In the genomic region with DNA sequence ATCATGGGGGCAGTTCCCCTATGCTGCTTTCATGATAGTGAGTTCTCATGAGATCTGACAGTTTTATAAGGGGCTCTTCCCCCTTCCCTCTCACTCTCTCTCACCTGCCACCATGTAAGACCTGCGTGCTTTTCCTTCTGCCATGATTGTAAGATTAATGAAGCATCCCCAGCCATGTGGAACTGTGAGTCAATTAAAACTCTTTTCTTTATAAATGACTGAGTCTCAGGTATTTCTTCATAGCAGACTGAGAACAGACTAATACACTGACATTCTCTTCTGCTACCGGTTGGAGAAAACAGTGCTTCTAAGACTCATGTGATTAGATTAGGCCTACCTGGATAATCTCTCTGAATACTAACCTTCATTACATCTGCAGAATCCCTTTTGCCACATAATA, we compare ENCODE assay signal across 24 cellular contexts. TPM values are rescaled to one million over a fixed set of nuclear protein-coding genes. Genes with fewer than 3 reads are reported as not detected.
"Had no signal": no experiment of that assay in that cellular context is flagged by ENCODE, and none has a peak within 500 bp of the region (broad histone marks: within the 10 kb centered on the region; RNA-seq: fewer than 3 reads in every experiment).

No MANE protein-coding gene starts in this region.

- H3K27me3 Mint-ChIP-seq: IgD-negative memory B cell had no signal

- FAIRE-seq: HTR-8/SVneo, RCC 7860 had no signal

- H3K27ac Mint-ChIP-seq: IgD-negative memory B cell had no signal

- H3K27me3 ChIP-seq: SJSA1 had no signal

- H3K4me1 Mint-ChIP-seq: IgD-negative memory B cell had no signal

- H3K4me3 Mint-ChIP-seq: IgD-negative memory B cell had no signal

- H3K4me3 ChIP-seq: SJSA1, SK-N-MC had no signal

- DNase-seq: KBM-7, MV-4-11, NCI-H1105 treated with DMSO at 0.1 percent for 48 hours, NCI-H1417 treated with DMSO at 0.1 percent for 48 hours, NCI-H146, NCI-H1930, NCI-H2081, NCI-H2107, NCI-H2227 treated with DMSO at 0.1 percent for 48 hours, NCI-H524, NCI-H526 treated with DMSO at 0.1 percent for 48 hours, NCI-H748 treated with DMSO at 0.1 percent for 48 hours, Right ventricle myocardium superior, RPMI8226, SIG-M5 had no signal

- H3K4me1 ChIP-seq: SJSA1 had no signal

- H3K27ac ChIP-seq: HL-60, SJSA1, SK-N-MC had no signal

- H3K9me3 Mint-ChIP-seq: IgD-negative memory B cell had no signal

- H3K36me3 ChIP-seq: SJSA1 had no signal

- H3K9me3 ChIP-seq: SJSA1 had no signal

RNA-seq across cellular contexts. Expression of a gene that starts 45.4 kb away (rescaled TPM):
- total RNA-seq: LHCN-M2, MCF 10A, NCI-H460, Right ventricle myocardium superior, SJSA1 had no signal
